ENCODE assay signal across 16 cellular contexts in genomic region chr11:126547691-126548090, GRCh38.
DNase-seq lines count a peak whose midpoint lies in the region; ATAC-seq and TF ChIP-seq lines count a peak whose summit lies in the region.
"Had no signal": no experiment of that assay in that cellular context is flagged by ENCODE, and none has a peak within 500 bp of the region (broad histone marks: within the 10 kb centered on the region; RNA-seq: fewer than 3 reads in every experiment).

No MANE protein-coding gene starts in this region.

- no peaks in the 10 kb centered on the region for H3K9me3 Mint-ChIP-seq in neural crest cell
- H3K9me3 Mint-ChIP-seq: CD8-positive, alpha-beta T cell; GM23338 had no signal

- no peak for DNase-seq in SK-N-SH
- DNase-seq in neural crest cell (ENCODE audit: low read depth, low spot score): no peak
- no peak for DNase-seq in epidermal melanocyte (ENCODE audit: insufficient read length, low spot score)
- no peak for DNase-seq in SHP77 (lab: John Stamatoyannopoulos, UW)
- DNase-seq in HK-2 (ENCODE audit: unreplicated experiment): no peak
- DNase-seq: CD8-positive, alpha-beta T cell; GDM1; KBM-7; NCI-H1436 treated with DMSO at 0.1 percent for 48 hours; NCI-H2081; NCI-H510A treated with DMSO at 0.1 percent for 48 hours had no signal

- no peak overlapping the region for H3K9ac ChIP-seq in SK-N-SH

- CTCF ChIA-PET in SK-N-SH (lab: Yijun Ruan, JAX): interaction anchor here (1.2 to 2.1 kb wide), 6 partner anchors 29 to 107 kb away, joined by 3 to 6 read pairs (median 4); no protein-coding TSS in a partner anchor

- WGBS in SK-N-SH (ENCODE audit: low lambda C conversion rate): 93% methylated on average over 3 of the region's 9 CpGs

- no peak for TF ChIP-seq EP300 in SK-N-SH (IDR thresholded peaks at IDR 0.05; ENCODE audit: borderline replicate concordance in 1 of 2, low read depth in 1 of 2, low read length in 1 of 2)

- no peaks in the 10 kb centered on the region for H3K36me3 Mint-ChIP-seq in neural crest cell (ENCODE audit: low read depth)
- H3K36me3 Mint-ChIP-seq: CD8-positive, alpha-beta T cell had no signal

- no peak for ATAC-seq in SK-N-SH treated with all-trans-retinoic acid at 6 μM for 48 hours
- ATAC-seq in HG03045 (IDR thresholded peaks at IDR 0.05; ENCODE audit: unreplicated experiment): no peak
- ATAC-seq: CD8-positive, alpha-beta T cell; GM23338 had no signal

- no peaks in the 10 kb centered on the region for H3K9me3 ChIP-seq in SK-N-SH

- no peak overlapping the region for H3K4me3 ChIP-seq in SK-N-SH (ENCODE audit: low read depth in 2 of 2, low read length in 1 of 2)
- H3K4me3 ChIP-seq: GM23338 had no signal

- peak overlapping the region in 1 of 2 experiments; percentile 48; a peak in 3 of 4 replicates for H3K27ac ChIP-seq in SK-N-SH (ENCODE audit: low read depth in 2 of 2, low read length in 1 of 2)
- H3K27ac ChIP-seq in VCaP: peak overlapping the region; percentile 99; the same call in 1 of the 2 replicates
- H3K27ac ChIP-seq: 22Rv1 had no signal

- no peaks in the 10 kb centered on the region for H3K27me3 ChIP-seq in SK-N-SH (ENCODE audit: insufficient read depth)

- TF ChIP-seq CTCF in SK-N-SH (IDR thresholded peaks at IDR 0.05) (no peak), VCaP (conservative IDR thresholded peaks at IDR 0.05) (no peak), neural crest cell (conservative IDR thresholded peaks at IDR 0.05) (no peak)

- POLR2A ChIA-PET in SK-N-SH (lab: Yijun Ruan, JAX): no interaction called here

- no peaks in the 10 kb centered on the region for H3K36me3 ChIP-seq in SK-N-SH (replicated peaks in 1 of 2; ENCODE audit: control insufficient read depth in 1 of 2, insufficient read depth in 2 of 2, low read length in 1 of 2)

- H3K27ac Mint-ChIP-seq in neural crest cell (ENCODE audit: unreplicated experiment): peak overlapping the region; percentile 65
- H3K27ac Mint-ChIP-seq: CD8-positive, alpha-beta T cell; GM23338 had no signal

- H3K9me2 ChIP-seq in SK-N-SH: no peaks in the 10 kb centered on the region

- no peak overlapping the region for H2AFZ ChIP-seq in SK-N-SH (ENCODE audit: low read depth)
- H2AFZ ChIP-seq: GM23338 had no signal

- no peaks in the 10 kb centered on the region for H3K79me2 ChIP-seq in SK-N-SH (ENCODE audit: insufficient read depth)

- H3K4me1 ChIP-seq in SK-N-SH (ENCODE audit: control insufficient read depth in 1 of 2, insufficient read depth in 2 of 2, low read depth in 1 of 2, low read length in 1 of 2): peaks cover 5 to 48% of the 10 kb centered on the region in 2 experiments; a peak in 3 of 4 replicates

- peaks cover 33% of the 10 kb centered on the region for H3K4me1 Mint-ChIP-seq in neural crest cell

- TF ChIP-seq RAD21 in SK-N-SH (IDR thresholded peaks at IDR 0.05; ENCODE audit: low read length): no peak

- no peak overlapping the region for H3K4me3 Mint-ChIP-seq in neural crest cell
- H3K4me3 Mint-ChIP-seq: CD8-positive, alpha-beta T cell; GM23338 had no signal

- H3F3A ChIP-seq in SK-N-SH (replicated peaks; ENCODE audit: insufficient read depth): no peaks in the 10 kb centered on the region

- H3K27me3 Mint-ChIP-seq in neural crest cell (ENCODE audit: low read depth): no peaks in the 10 kb centered on the region

- H3K4me2 ChIP-seq in SK-N-SH: peak overlapping the region; percentile 35; the same call in 1 of the 2 replicates
- H3K4me2 ChIP-seq: GM23338 had no signal

- no peaks in the 10 kb centered on the region for H4K20me1 ChIP-seq in SK-N-SH (ENCODE audit: insufficient read depth)

TF ChIP-seq in SK-N-SH, 30 proteins besides CTCF, POLR2A, EP300 and RAD21:
- TF ChIP-seq FOSL2 (IDR thresholded peaks at IDR 0.05; ENCODE audit: borderline replicate concordance, low read depth): no peak

TF ChIP-seq in SK-N-SH treated with all-trans-retinoic acid at 6 μM for 48 hours, 23 proteins besides CTCF, POLR2A, EP300 and RAD21:
- no peak for TF ChIP-seq ZFP3 (CRISPR knock-in tag; IDR thresholded peaks at IDR 0.05)
- no peak for TF ChIP-seq ZFP30 (CRISPR knock-in tag; IDR thresholded peaks at IDR 0.05)
- no peak for TF ChIP-seq POU6F1 (CRISPR knock-in tag; IDR thresholded peaks at IDR 0.05; ENCODE audit: borderline replicate concordance, low read depth)
- no peak for TF ChIP-seq GLIS3 (CRISPR knock-in tag; IDR thresholded peaks at IDR 0.05)
- TF ChIP-seq ZC3H10 (CRISPR knock-in tag; IDR thresholded peaks at IDR 0.05): no peak
- no peak for TF ChIP-seq CSDC2 (CRISPR knock-in tag; IDR thresholded peaks at IDR 0.05)
